Comparison of ENCODE assay signal across 21 cellular contexts in the genomic region with DNA sequence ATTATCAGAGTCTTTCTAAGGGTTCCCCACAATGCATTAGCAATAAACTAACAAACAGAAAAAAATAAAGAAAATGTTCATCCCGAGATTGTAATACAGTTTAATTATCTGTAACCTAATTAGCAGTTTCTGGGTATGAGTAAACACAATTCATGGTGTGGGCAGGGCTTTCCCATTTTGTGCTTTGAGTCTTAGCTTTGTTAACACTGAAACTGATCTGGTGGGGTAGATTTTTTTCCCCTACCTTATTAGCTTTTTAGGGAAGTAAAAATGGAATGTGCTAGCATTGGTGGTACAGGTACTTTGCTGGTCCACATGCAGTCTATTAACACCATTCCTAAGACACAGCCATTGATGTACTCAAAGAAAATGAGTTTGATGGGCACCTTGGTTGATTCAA. TPM values are rescaled to one million over a fixed set of nuclear protein-coding genes. Genes with fewer than 3 reads are reported as not detected.
DNase-seq lines count a peak whose midpoint lies in the region; FAIRE-seq and TF ChIP-seq lines count a peak whose summit lies in the region.
"Had no signal": no experiment of that assay in that cellular context is flagged by ENCODE, and none has a peak within 500 bp of the region (broad histone marks: within the 10 kb centered on the region; RNA-seq: fewer than 3 reads in every experiment).

No MANE protein-coding gene starts in this region.

- TF ChIP-seq CTCF in osteoblast (IDR thresholded peaks at IDR 0.05; ENCODE audit: extremely low read depth, low read depth, low read length) = no peak

- DNase-seq in NCI-H1417 (lab: John Stamatoyannopoulos, UW) (peak in 2 of 3 experiments; percentile 22 to 39), NCI-H1417 treated with DMSO at 0.1 percent for 48 hours (lab: John Stamatoyannopoulos, UW) (no peak), GM12891 (ENCODE audit: insufficient read length, low spot score) (no peak), NCI-H69 (lab: John Stamatoyannopoulos, UW) (peak; percentile 75), osteoblast (ENCODE audit: insufficient read length, low spot score, missing footprints) (peak; percentile 51), epidermal melanocyte (ENCODE audit: insufficient read length, low spot score) (no peak)
- no peak for DNase-seq in stimulated activated CD4-positive, alpha-beta T cell treated with anti-CD3 and anti-CD28 coated beads, Interleukin-12 subunit alpha, Interleukin-12 subunit beta, amount 100 ng/mL, for 4 hours
- DNase-seq: Caco-2; CD4-positive, CD25-positive, alpha-beta regulatory T cell; CD8-positive, alpha-beta T cell; DMS153; DND-41; H9; HFFc6 had no signal

- no peaks in the 10 kb centered on the region for H4K20me1 ChIP-seq in osteoblast (ENCODE audit: insufficient read depth, low read length)
- H4K20me1 ChIP-seq: BLaER1 had no signal

- peak; percentile 16 for FAIRE-seq in GM12891 (lab: Jason Lieb, UNC)
- FAIRE-seq: A204.1, G401.6, GM18507 had no signal

- H3K4me1 ChIP-seq in osteoblast (ENCODE audit: insufficient read depth, low read length) = peaks cover 4% of the 10 kb centered on the region
- H3K4me1 ChIP-seq: Caco-2 had no signal

- no peaks in the 10 kb centered on the region for H3K79me2 ChIP-seq in osteoblast (ENCODE audit: insufficient read depth, low read length)

- no peak overlapping the region for H3K4me3 ChIP-seq in osteoblast (ENCODE audit: insufficient read depth, low read length)
- H3K4me3 ChIP-seq: BLaER1, GM23338 had no signal

- TF ChIP-seq POLR2A in GM12891 (IDR thresholded peaks at IDR 0.05; ENCODE audit: low read depth, low read length) = no peak

- H3K27ac ChIP-seq in osteoblast (ENCODE audit: low read depth, low read length) = no peak overlapping the region
- H3K27ac ChIP-seq: 22Rv1, BLaER1, C4-2B had no signal

- no peak overlapping the region for H3K4me2 ChIP-seq in osteoblast (ENCODE audit: insufficient read depth, low read length)
- H3K4me2 ChIP-seq: BLaER1, GM23338 had no signal

- H2AFZ ChIP-seq in osteoblast (ENCODE audit: low read length) = no peak overlapping the region
- H2AFZ ChIP-seq: GM23338 had no signal

- H3K9me3 ChIP-seq in osteoblast (ENCODE audit: low read depth, low read length) = no peaks in the 10 kb centered on the region
- H3K9me3 ChIP-seq: BLaER1, Caco-2 had no signal

- H3K36me3 ChIP-seq in osteoblast (ENCODE audit: insufficient read depth, low read length) = no peaks in the 10 kb centered on the region
- H3K36me3 ChIP-seq: BLaER1 had no signal

- no peaks in the 10 kb centered on the region for H3K27me3 ChIP-seq in osteoblast (ENCODE audit: insufficient read depth, low read length)
- H3K27me3 ChIP-seq: BLaER1 had no signal

TF ChIP-seq in GM12891, 5 proteins besides CTCF, POLR2A, EP300 and RAD21:
- TF ChIP-seq POU2F2 (IDR thresholded peaks at IDR 0.05; ENCODE audit: low read depth, low read length) = no peak
- TF ChIP-seq PAX5 (IDR thresholded peaks at IDR 0.05; ENCODE audit: insufficient read depth, low read length, severe bottlenecking) = no peak
- no peak for TF ChIP-seq POLR2AphosphoS5 (IDR thresholded peaks at IDR 0.05; ENCODE audit: low read depth, low read length)
- TF ChIP-seq TAF1 (IDR thresholded peaks at IDR 0.05; ENCODE audit: low read depth, low read length) = no peak
- TF ChIP-seq SPI1 (IDR thresholded peaks at IDR 0.05; ENCODE audit: low read depth, low read length) = no peak

RNA-seq across cellular contexts. Expression of gene KRR1, which starts 18.4 kb away (rescaled TPM):
- polyA plus RNA-seq in GM12891 (2012; ENCODE audit: low read depth, missing spikeins) = 52.1 TPM
- total RNA-seq in osteoblast = 37.4 and 45.6 TPM in 2 replicates

RNA-seq across cellular contexts. Expression of gene GLIPR1, which starts 49.3 kb away (rescaled TPM):
- 19.1 TPM for polyA plus RNA-seq in GM12891 (2012; ENCODE audit: low read depth, missing spikeins)
- total RNA-seq in osteoblast = 83.2 and 89.3 TPM in 2 replicates

Comparison
In these comparisons a context has a peak if more than half of its experiments do, and no peak if none do; other contexts are left out.
1. DNase-seq: peak in NCI-H1417 (2 of 3), NCI-H69 (single experiment) and osteoblast (single experiment); none in NCI-H1417 treated with DMSO at 0.1 percent for 48 hours (single experiment), GM12891 (single experiment), stimulated activated CD4-positive, alpha-beta T cell treated with anti-CD3 and anti-CD28 coated beads, Interleukin-12 subunit alpha, Interleukin-12 subunit beta, amount 100 ng/mL, for 4 hours (single experiment) and epidermal melanocyte (single experiment).